Comparison of ENCODE assay signal across 21 cellular contexts in genomic region chr3:57003676-57004075, GRCh38. TPM values are rescaled to one million over a fixed set of nuclear protein-coding genes. Genes with fewer than 3 reads are reported as not detected.
"Had no signal": no experiment of that assay in that cellular context is flagged by ENCODE, and none has a peak within 500 bp of the region (broad histone marks: within the 10 kb centered on the region; RNA-seq: fewer than 3 reads in every experiment).

No MANE protein-coding gene starts in this region.

- H3K4me1 ChIP-seq: right lobe of liver had no signal

- H3K9me3 ChIP-seq: mucosa of descending colon, right lobe of liver, tibial artery, uterus had no signal

- ATAC-seq: activated CD4-positive, CD25-positive, alpha-beta regulatory T cell treated with anti-CD3 and anti-CD28 coated beads, Interleukin-2, amount 50 U/mL, for 24 hours; activated T-cell treated with anti-CD3 and anti-CD28 coated beads, Interleukin-2, amount 50 U/mL, for 4 hours; heart right ventricle; left ventricle myocardium superior; mucosa of descending colon; naive thymus-derived CD4-positive, alpha-beta T cell; right lobe of liver; stimulated activated effector memory CD8-positive, alpha-beta T cell treated with anti-CD3 and anti-CD28 coated beads, Interleukin-12 subunit alpha, Interleukin-12 subunit beta, amount 100 ng/mL, for 72 hours had no signal

- DNase-seq: activated CD4-positive, alpha-beta T cell treated with anti-CD3 and anti-CD28 coated beads, Interleukin-2, amount 50 U/mL, for 1 hour; activated CD8-positive, alpha-beta memory T cell treated with anti-CD3 and anti-CD28 coated beads, Interleukin-2, amount 50 U/mL, for 4 hours; activated effector memory CD4-positive, alpha-beta T cell treated with Interleukin-2 at 50 U/mL for 16 hours; activated naive CD4-positive, alpha-beta T cell treated with anti-CD3 and anti-CD28 coated beads, Interleukin-2, amount 50 U/mL, for 16 hours; activated T-cell treated with anti-CD3 and anti-CD28 coated beads, Interleukin-2, amount 50 U/mL, for 4 hours; amniotic stem cell; caudate nucleus; heart right ventricle; left ventricle myocardium superior; mucosa of descending colon; naive thymus-derived CD4-positive, alpha-beta T cell; right lobe of liver; stimulated activated CD4-positive, alpha-beta T cell treated with anti-CD3 and anti-CD28 coated beads, Interleukin-4, amount 100 ng/mL, for 24 hours; T1000; tibial artery; uterus had no signal

- H3K27me3 ChIP-seq: heart right ventricle, neural progenitor cell, right lobe of liver, tibial artery, uterus had no signal

- H3K4me3 ChIP-seq: heart right ventricle, mucosa of descending colon, neural progenitor cell, right lobe of liver, tibial artery, uterus had no signal

- H3K36me3 ChIP-seq: heart right ventricle, neural progenitor cell, right lobe of liver, tibial artery, uterus had no signal

- H3K27ac ChIP-seq: heart right ventricle, neural progenitor cell, right lobe of liver, tibial artery, uterus had no signal

RNA-seq across cellular contexts. Expression of gene SPATA12, which starts 56.8 kb away (rescaled TPM):
- total RNA-seq: activated T-cell treated with anti-CD3 and anti-CD28 coated beads, Interleukin-2, amount 50 U/mL, for 4 hours; heart right ventricle; left ventricle myocardium superior; naive thymus-derived CD4-positive, alpha-beta T cell; osteocyte; T-helper 1 cell treated with Interleukin-12 subunit alpha and Interleukin-12 subunit beta and Interleukin-4 antibody, amounts not matched to agents 30 ng/mL and 1 ng/mL, for 36 hours had no signal
- polyA plus RNA-seq: heart right ventricle; naive thymus-derived CD4-positive, alpha-beta T cell had no signal
